Comparison of ENCODE assay signal across 20 cellular contexts in genomic region chr2:168560817-168561485, GRCh38.
DNase-seq lines count a peak whose midpoint lies in the region; ATAC-seq and TF ChIP-seq lines count a peak whose summit lies in the region.
"Had no signal": no experiment of that assay in that cellular context is flagged by ENCODE, and none has a peak within 500 bp of the region (broad histone marks: within the 10 kb centered on the region; RNA-seq: fewer than 3 reads in every experiment).

No MANE protein-coding gene starts in this region.

- H3K27me3 ChIP-seq in heart right ventricle (no peaks in the 10 kb centered on the region), upper lobe of left lung (no peaks in the 10 kb centered on the region)
- H3K27me3 ChIP-seq: testis had no signal

- H3K36me3 ChIP-seq in heart right ventricle, result peaks cover 0 to 5% (median 0%) of the 10 kb centered on the region in 9 donors
- H3K36me3 ChIP-seq in upper lobe of left lung, result no peaks in the 10 kb centered on the region

- WGBS in heart right ventricle, 2 donors, result 75 to 76% methylated on average over 7 of the region's 7 CpGs
- 89 to 90% methylated on average over 7 of the region's 7 CpGs for WGBS in upper lobe of left lung, 2 donors

- no peak for TF ChIP-seq POLR2A in upper lobe of left lung (IDR thresholded peaks at IDR 0.05)

- DNase-seq in heart right ventricle, result no peak
- no peak for DNase-seq in left cardiac atrium
- DNase-seq in type B pancreatic cell (ENCODE audit: extremely low spot score, unreplicated experiment), result no peak
- no peak for DNase-seq in upper lobe of left lung
- no peak for DNase-seq in superior temporal gyrus (ENCODE audit: extremely low spot score)
- no peak for DNase-seq in effector CD8-positive, alpha-beta T cell (lab: John Stamatoyannopoulos, UW)
- DNase-seq: activated CD8-positive, alpha-beta memory T cell treated with anti-CD3 and anti-CD28 coated beads, Interleukin-2, amount 50 U/mL, for 48 hours; activated naive CD4-positive, alpha-beta T cell treated with Interleukin-2 at 50 U/mL for 16 hours; CD4-positive, CD25-positive, alpha-beta regulatory T cell; foreskin fibroblast; IMR-90; lower lobe of right lung; NCI-H2171; retina; T-helper 17 cell; testis had no signal

- H3K4me1 Mint-ChIP-seq in type B pancreatic cell (ENCODE audit: unreplicated experiment), result peaks cover 15% of the 10 kb centered on the region

- TF ChIP-seq EP300 in upper lobe of left lung (IDR thresholded peaks at IDR 0.05), result no peak

- H3K27ac ChIP-seq in heart right ventricle (peak overlapping the region in 6 of 10 donors; percentile 23 to 70 (median 33)), cingulate gyrus (ENCODE audit: low read depth, low read length) (peak overlapping the region; percentile 50), upper lobe of left lung (no peak overlapping the region)
- H3K27ac ChIP-seq: lower lobe of right lung, testis had no signal

- intact Hi-C loops in heart right ventricle (cut with DNase I), result no loop called here
- intact Hi-C loops in left cardiac atrium (cut with DNase I), result no loop called here

- H3K36me3 Mint-ChIP-seq in type B pancreatic cell, result peaks cover 52% of the 10 kb centered on the region

- no peak overlapping the region for H3K4me3 Mint-ChIP-seq in type B pancreatic cell
- H3K4me3 Mint-ChIP-seq: CD4-positive, CD25-positive, alpha-beta regulatory T cell; nephron; T-helper 17 cell had no signal

- ATAC-seq in heart right ventricle, result peak in 2 of 8 donors; percentile 24 to 55
- no peak for ATAC-seq in left cardiac atrium
- peak; percentile 48 for ATAC-seq in HG02571 (IDR thresholded peaks at IDR 0.05; ENCODE audit: unreplicated experiment)
- no peak for ATAC-seq in upper lobe of left lung (ENCODE audit: low FRiP score in 2 of 2)
- ATAC-seq: activated CD4-positive, CD25-positive, alpha-beta regulatory T cell treated with anti-CD3 and anti-CD28 coated beads, Interleukin-2, amount 50 U/mL, for 24 hours; lower lobe of right lung; T-helper 17 cell had no signal

- peak in 3 of 9 donors; percentile 9 to 13 (median 9) for TF ChIP-seq CTCF in heart right ventricle (IDR thresholded peaks at IDR 0.05)
- TF ChIP-seq CTCF in type B pancreatic cell (conservative IDR thresholded peaks at IDR 0.05), result no peak
- TF ChIP-seq CTCF in upper lobe of left lung (IDR thresholded peaks at IDR 0.05), result no peak

- peak overlapping the region; percentile 30 for H3K27ac Mint-ChIP-seq in type B pancreatic cell
- H3K27ac Mint-ChIP-seq: CD4-positive, CD25-positive, alpha-beta regulatory T cell; nephron; T-helper 17 cell had no signal

- H3K9me3 Mint-ChIP-seq in type B pancreatic cell, result no peaks in the 10 kb centered on the region
- H3K9me3 Mint-ChIP-seq: nephron had no signal

- H3K9me3 ChIP-seq in heart right ventricle (no peaks in the 10 kb centered on the region), upper lobe of left lung (no peaks in the 10 kb centered on the region)
- H3K9me3 ChIP-seq: lower lobe of right lung, testis had no signal

- no peaks in the 10 kb centered on the region for H3K27me3 Mint-ChIP-seq in type B pancreatic cell
- H3K27me3 Mint-ChIP-seq: CD4-positive, CD25-positive, alpha-beta regulatory T cell; T-helper 17 cell had no signal

- H3K4me1 ChIP-seq in heart right ventricle, result peaks cover 0 to 50% (median 16%) of the 10 kb centered on the region in 9 donors
- H3K4me1 ChIP-seq in upper lobe of left lung, result peaks cover 0 to 4% (median 2%) of the 10 kb centered on the region in 4 donors
- H3K4me1 ChIP-seq: lower lobe of right lung, testis had no signal

- H3K4me3 ChIP-seq in heart right ventricle (no peak overlapping the region), upper lobe of left lung (no peak overlapping the region)
- H3K4me3 ChIP-seq: lower lobe of right lung, testis had no signal

Comparison
In these comparisons a context has a peak if more than half of its experiments do, and no peak if none do; other contexts are left out.
1. H3K27ac ChIP-seq: peak in heart right ventricle (6 of 10) and cingulate gyrus (single experiment); none in upper lobe of left lung (0 of 4).